In genomic region chr17:51434434-51435170, GRCh38 we compare ENCODE assay signal across 16 cellular contexts.
DNase-seq lines count a peak whose midpoint lies in the region; ATAC-seq, FAIRE-seq and TF ChIP-seq lines count a peak whose summit lies in the region.
"Had no signal": no experiment of that assay in that cellular context is flagged by ENCODE, and none has a peak within 500 bp of the region (broad histone marks: within the 10 kb centered on the region; RNA-seq: fewer than 3 reads in every experiment).

No MANE protein-coding gene starts in this region.

- no peak for TF ChIP-seq CTCF in bronchial epithelial cell (IDR thresholded peaks at IDR 0.05; ENCODE audit: insufficient read depth, low read length, severe bottlenecking)
- no peak for TF ChIP-seq CTCF in spleen (IDR thresholded peaks at IDR 0.05 in 8 of 11, conservative IDR thresholded peaks at IDR 0.05 in 3 of 11)

- H3K18ac ChIP-seq in trophoblast cell (ENCODE audit: low read length): no peak overlapping the region

- no peak for FAIRE-seq in bronchial epithelial cell (lab: Jason Lieb, UNC)
- FAIRE-seq: pancreas had no signal

- no peak overlapping the region for H3K4me2 ChIP-seq in trophoblast cell (ENCODE audit: low read length)

- peaks cover 3% of the 10 kb centered on the region for H3K36me3 Mint-ChIP-seq in T-helper 1 cell treated with Interleukin-12 subunit alpha and Interleukin-12 subunit beta and Interleukin-4 antibody, amounts not matched to agents 30 μg/mL and 1 μg/mL, for 36 hours (ENCODE audit: low read depth)
- H3K36me3 Mint-ChIP-seq: brain had no signal

- no peak overlapping the region for H2AK5ac ChIP-seq in trophoblast cell (ENCODE audit: low read length)

- H3K4me3 Mint-ChIP-seq in T-helper 1 cell treated with Interleukin-12 subunit alpha and Interleukin-12 subunit beta and Interleukin-4 antibody, amounts not matched to agents 30 μg/mL and 1 μg/mL, for 36 hours: no peak overlapping the region
- H3K4me3 Mint-ChIP-seq: brain had no signal

- H3K79me1 ChIP-seq in trophoblast cell (ENCODE audit: low read length): no peaks in the 10 kb centered on the region

- peaks cover 46% of the 10 kb centered on the region for H3K4me1 Mint-ChIP-seq in T-helper 1 cell treated with Interleukin-12 subunit alpha and Interleukin-12 subunit beta and Interleukin-4 antibody, amounts not matched to agents 30 μg/mL and 1 μg/mL, for 36 hours (ENCODE audit: low read depth)

- no peak overlapping the region for H3K23ac ChIP-seq in trophoblast cell (ENCODE audit: low read length)

- H3K36me3 ChIP-seq in bronchial epithelial cell (ENCODE audit: control insufficient read depth, insufficient read depth, low read length) (no peaks in the 10 kb centered on the region), trophoblast cell (ENCODE audit: control insufficient read depth in 1 of 2, insufficient read depth in 2 of 2, low read length in 2 of 2) (no peaks in the 10 kb centered on the region), spleen (no peaks in the 10 kb centered on the region)
- H3K36me3 ChIP-seq: pancreas had no signal

- H3K14ac ChIP-seq in trophoblast cell (ENCODE audit: low read length): no peak overlapping the region

- no peak overlapping the region for H4K91ac ChIP-seq in trophoblast cell (ENCODE audit: low read depth, low read length)

- H3K27ac ChIP-seq in trophoblast cell (ENCODE audit: low read depth, low read length): no peak overlapping the region
- peak overlapping the region in 1 of 8 donors; percentile 25 for H3K27ac ChIP-seq in spleen
- H3K27ac ChIP-seq: pancreas had no signal

- no peaks in the 10 kb centered on the region for H3K79me2 ChIP-seq in trophoblast cell (ENCODE audit: control insufficient read depth, insufficient read depth, low read length, poor library complexity)

- no peaks in the 10 kb centered on the region for H3K27me3 Mint-ChIP-seq in T-helper 1 cell treated with Interleukin-12 subunit alpha and Interleukin-12 subunit beta and Interleukin-4 antibody, amounts not matched to agents 30 μg/mL and 1 μg/mL, for 36 hours (ENCODE audit: low read depth)

- H3K9ac ChIP-seq in trophoblast cell (ENCODE audit: low read length): no peak overlapping the region

- no peaks in the 10 kb centered on the region for H3K9me3 ChIP-seq in trophoblast cell (ENCODE audit: insufficient read depth, low read depth, low read length)
- H3K9me3 ChIP-seq in spleen: no peaks in the 10 kb centered on the region
- H3K9me3 ChIP-seq: pancreas had no signal

- no peaks in the 10 kb centered on the region for H3K9me3 Mint-ChIP-seq in T-helper 1 cell treated with Interleukin-12 subunit alpha and Interleukin-12 subunit beta and Interleukin-4 antibody, amounts not matched to agents 30 μg/mL and 1 μg/mL, for 36 hours

- H3K4me3 ChIP-seq in bronchial epithelial cell (ENCODE audit: low read depth, low read length) (no peak overlapping the region), trophoblast cell (ENCODE audit: low read depth, low read length) (no peak overlapping the region), spleen (no peak overlapping the region)
- H3K4me3 ChIP-seq: pancreas had no signal

- no peak overlapping the region for H2BK12ac ChIP-seq in trophoblast cell (ENCODE audit: low read length)

- no peak overlapping the region for H2BK5ac ChIP-seq in trophoblast cell (ENCODE audit: low read depth, low read length, poor library complexity)

- intact Hi-C loops in spleen (cut with DNase I; ENCODE audit: low total_unique reads): no loop called here

- H4K8ac ChIP-seq in trophoblast cell (ENCODE audit: low read depth, low read length): no peak overlapping the region

- no peak overlapping the region for H2BK120ac ChIP-seq in trophoblast cell (ENCODE audit: insufficient read depth, low read length, poor library complexity)

- no peak overlapping the region for H3K4ac ChIP-seq in trophoblast cell (ENCODE audit: low read depth, low read length)

- ATAC-seq in HG03039 (IDR thresholded peaks at IDR 0.05; ENCODE audit: unreplicated experiment): no peak

- H3K27me3 ChIP-seq in bronchial epithelial cell (ENCODE audit: control insufficient read depth, insufficient read depth, low read length) (no peaks in the 10 kb centered on the region), trophoblast cell (ENCODE audit: insufficient read depth, low read length) (no peaks in the 10 kb centered on the region), spleen (replicated peaks in 1 of 7) (peaks cover 0 to 17% (median 0%) of the 10 kb centered on the region in 7 donors)

- WGBS in trophoblast cell (ENCODE audit: extremely low coverage, insufficient coverage, insufficient read length): 100% methylated on average over 3 of the region's 7 CpGs
- WGBS in spleen, 5 donors: 72 to 87% (median 75%) methylated on average over 7 of the region's 7 CpGs

- H3K27ac Mint-ChIP-seq in T-helper 1 cell treated with Interleukin-12 subunit alpha and Interleukin-12 subunit beta and Interleukin-4 antibody, amounts not matched to agents 30 μg/mL and 1 μg/mL, for 36 hours: peak overlapping the region; percentile 72
- H3K27ac Mint-ChIP-seq: brain had no signal

- no peak overlapping the region for H4K12ac ChIP-seq in trophoblast cell (ENCODE audit: low read depth, low read length)

- DNase-seq in T-helper 1 cell: no peak
- peak; percentile 27 for DNase-seq in MV-4-11 (lab: John Stamatoyannopoulos, UW)
- DNase-seq in bronchial epithelial cell (ENCODE audit: low read depth): peak; percentile 52
- peak; percentile 71 to 86 for DNase-seq in trophoblast cell
- DNase-seq in spleen: no peak
- DNase-seq in KG1 (lab: John Stamatoyannopoulos, UW): no peak
- DNase-seq: activated CD8-positive, alpha-beta memory T cell treated with anti-CD3 and anti-CD28 coated beads for 24 hours; effector CD4-positive, alpha-beta T cell; foreskin melanocyte; NCI-H1092 treated with DMSO at 0.1 percent for 48 hours; NCI-H446 treated with DMSO at 0.1 percent for 48 hours; pancreas; stimulated activated CD4-positive, alpha-beta T cell treated with anti-CD3 and anti-CD28 coated beads, Interleukin-12 subunit alpha, Interleukin-12 subunit beta, amount 100 ng/mL, for 4 hours had no signal

- no peak for TF ChIP-seq POLR2A in spleen (IDR thresholded peaks at IDR 0.05)

- H3K4me1 ChIP-seq in trophoblast cell (ENCODE audit: control insufficient read depth in 1 of 2, insufficient read depth in 2 of 2, low read length in 2 of 2) (no peaks in the 10 kb centered on the region), spleen (no peaks in the 10 kb centered on the region)
- H3K4me1 ChIP-seq: pancreas had no signal

- H2AFZ ChIP-seq in trophoblast cell (ENCODE audit: insufficient read depth, low read length, poor library complexity): no peak overlapping the region

Comparison
In these comparisons a context has a peak if more than half of its experiments do, and no peak if none do; other contexts are left out.
1. DNase-seq: peak in MV-4-11 (single experiment), bronchial epithelial cell (single experiment) and trophoblast cell (2 of 2); none in T-helper 1 cell (0 of 5), spleen (single experiment) and KG1 (single experiment).